1 cellular context compared by ENCODE assay signal in genomic region chr10:97830064-97830463, GRCh38.
TF ChIP-seq lines count a peak whose summit lies in the region.

No MANE protein-coding gene starts in this region.

TF ChIP-seq in endothelial cell of umbilical vein, 7 proteins besides CTCF, POLR2A, EP300 and RAD21 (continued from another document):
- TF ChIP-seq, protein P1, sequence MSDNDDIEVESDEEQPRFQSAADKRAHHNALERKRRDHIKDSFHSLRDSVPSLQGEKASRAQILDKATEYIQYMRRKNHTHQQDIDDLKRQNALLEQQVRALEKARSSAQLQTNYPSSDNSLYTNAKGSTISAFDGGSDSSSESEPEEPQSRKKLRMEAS (IDR thresholded peaks at IDR 0.05; ENCODE audit: insufficient read depth, insufficient read length) = no peak
